In genomic region chr15:44695274-44695673, GRCh38 we compare ENCODE assay signal across 1 cellular context.
TF ChIP-seq lines count a peak whose summit lies in the region.

No MANE protein-coding gene starts in this region.

TF ChIP-seq in K562, 482 proteins besides CTCF, POLR2A, EP300 and RAD21:
- TF ChIP-seq YY1 (IDR thresholded peaks at IDR 0.05; ENCODE audit: borderline replicate concordance in 1 of 3, control insufficient read depth in 1 of 3, extremely low read depth in 1 of 3, insufficient read depth in 3 of 3, insufficient read length in 1 of 3, insufficient replicate concordance in 2 of 3, low read depth in 1 of 3, low read length in 2 of 3) (peak in 1 of 3 experiments; percentile 77), HNRNPLL (IDR thresholded peaks at IDR 0.05; ENCODE audit: low read depth, low read length, poor library complexity, severe bottlenecking) (no peak)
